ENCODE assay signal across 33 cellular contexts in the genomic region with DNA sequence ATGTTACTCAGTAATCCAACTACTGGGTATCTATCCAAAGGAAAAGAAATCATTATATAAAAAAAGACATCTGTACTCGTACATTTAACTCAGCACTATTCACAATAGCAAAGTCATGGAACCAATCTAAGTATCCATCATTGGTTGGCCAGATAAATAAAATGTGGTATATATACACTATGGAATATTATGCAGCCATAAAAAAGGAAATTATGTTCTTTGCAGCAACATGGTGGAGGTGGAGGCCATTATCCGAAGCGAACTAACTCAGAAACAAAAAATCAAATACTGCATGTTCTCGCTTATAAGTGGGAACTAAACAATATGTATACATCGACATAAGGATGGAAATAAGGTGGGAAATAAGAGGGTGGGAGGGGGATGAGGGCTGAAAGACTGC. TPM values are rescaled to one million over a fixed set of nuclear protein-coding genes. Genes with fewer than 3 reads are reported as not detected.
"Had no signal": no experiment of that assay in that cellular context is flagged by ENCODE, and none has a peak within 500 bp of the region (broad histone marks: within the 10 kb centered on the region; RNA-seq: fewer than 3 reads in every experiment).

No MANE protein-coding gene starts in this region.

- H3K4me1 ChIP-seq: testis, tibial artery, upper lobe of right lung, uterus, vagina had no signal

- H3K4me3 ChIP-seq: stomach, suprapubic skin, testis, thoracic aorta, thyroid gland, tibial artery, tibial nerve, transverse colon, upper lobe of left lung, upper lobe of right lung, uterus, vagina had no signal

- H3K4me3 Mint-ChIP-seq: stimulated activated effector memory CD8-positive, alpha-beta T cell treated with anti-CD3 and anti-CD28 coated beads, Interleukin-12 subunit alpha, Interleukin-12 subunit beta, amount 100 ng/mL, for 72 hours; stimulated activated memory B cell treated with anti-CD40 and anti-IgM and Interleukin-4, amounts not matched to agents 10 μg/mL and 1 μg/mL and 100 μg/mL, for 72 hours; stimulated activated naive B cell treated with anti-CD40 and anti-IgM and Interleukin-4, amounts not matched to agents 10 μg/mL and 1 μg/mL and 100 μg/mL, for 72 hours; stimulated activated naive CD8-positive, alpha-beta T cell treated with anti-CD3 and anti-CD28 coated beads, Interleukin-15, amount 100 ng/mL, for 72 hours; stimulated activated naive CD8-positive, alpha-beta T cell treated with anti-CD3 and anti-CD28 coated beads, Interleukin-15, Interleukin-2, amounts not matched to agents 100 ng/mL and 50 ng/mL, for 24 hours; type B pancreatic cell had no signal

- H3K4me1 Mint-ChIP-seq: stimulated activated memory B cell treated with anti-CD40 and anti-IgM and Interleukin-4, amounts not matched to agents 10 μg/mL and 1 μg/mL and 100 μg/mL, for 72 hours had no signal

- H3K27me3 ChIP-seq: suprapubic skin, testis, thyroid gland, tibial artery, tibial nerve, transverse colon, upper lobe of left lung, upper lobe of right lung, uterus, vagina had no signal

- H3K27ac Mint-ChIP-seq: stimulated activated effector memory CD8-positive, alpha-beta T cell treated with anti-CD3 and anti-CD28 coated beads, Interleukin-12 subunit alpha, Interleukin-12 subunit beta, amount 100 ng/mL, for 72 hours; stimulated activated memory B cell treated with anti-CD40 and anti-IgM and Interleukin-4, amounts not matched to agents 10 μg/mL and 1 μg/mL and 100 μg/mL, for 72 hours; stimulated activated naive B cell treated with anti-CD40 and anti-IgM and Interleukin-4, amounts not matched to agents 10 μg/mL and 1 μg/mL and 100 μg/mL, for 72 hours; stimulated activated naive CD8-positive, alpha-beta T cell treated with anti-CD3 and anti-CD28 coated beads, Interleukin-15, amount 100 ng/mL, for 72 hours; stimulated activated naive CD8-positive, alpha-beta T cell treated with anti-CD3 and anti-CD28 coated beads, Interleukin-15, Interleukin-2, amounts not matched to agents 100 ng/mL and 50 ng/mL, for 24 hours; type B pancreatic cell had no signal

- H3K36me3 ChIP-seq: stomach, suprapubic skin, thoracic aorta, thyroid gland, tibial artery, tibial nerve, transverse colon, upper lobe of left lung, upper lobe of right lung, uterus, vagina had no signal

- DNase-seq: stimulated activated CD4-positive, alpha-beta T cell treated with anti-CD3 and anti-CD28 coated beads, Interleukin-2, amount 100 ng/mL, for 48 hours; stimulated activated CD4-positive, alpha-beta T cell treated with anti-CD3 and anti-CD28 coated beads, Interleukin-4, amount 100 ng/mL, for 1 hour; stimulated activated CD4-positive, alpha-beta T cell treated with anti-CD3 and anti-CD28 coated beads, Interleukin-4, amount 100 ng/mL, for 24 hours; stimulated activated CD4-positive, alpha-beta T cell treated with anti-CD3 and anti-CD28 coated beads, Interleukin-4, amount 100 ng/mL, for 4 hours; stimulated activated CD8-positive, alpha-beta memory T cell treated with anti-CD3 and anti-CD28 coated beads, Interleukin-4, amount 100 ng/mL, for 48 hours; stimulated activated naive B cell treated with anti-CD40 and anti-IgM and Interleukin-4, amounts not matched to agents 10 μg/mL and 1 μg/mL and 100 μg/mL, for 72 hours; stimulated activated naive CD4-positive, alpha-beta T cell; stimulated activated naive CD4-positive, alpha-beta T cell treated with Interleukin-2 at 50 U/mL for 16 hours; stimulated activated naive CD8-positive, alpha-beta T cell treated with anti-CD3 and anti-CD28 coated beads, Interleukin-15, amount 100 ng/mL, for 72 hours; stimulated activated naive CD8-positive, alpha-beta T cell treated with anti-CD3 and anti-CD28 coated beads, Interleukin-15, Interleukin-2, amounts not matched to agents 100 U/mL and 50 U/mL, for 24 hours; substantia nigra; thyroid gland; transverse colon; trophoblast cell had no signal

- H3K27me3 Mint-ChIP-seq: stimulated activated memory B cell treated with anti-CD40 and anti-IgM and Interleukin-4, amounts not matched to agents 10 μg/mL and 1 μg/mL and 100 μg/mL, for 72 hours; stimulated activated naive B cell treated with anti-CD40 and anti-IgM and Interleukin-4, amounts not matched to agents 10 μg/mL and 1 μg/mL and 100 μg/mL, for 72 hours; stimulated activated naive CD8-positive, alpha-beta T cell treated with anti-CD3 and anti-CD28 coated beads, Interleukin-15, amount 100 ng/mL, for 72 hours; stimulated activated naive CD8-positive, alpha-beta T cell treated with anti-CD3 and anti-CD28 coated beads, Interleukin-15, Interleukin-2, amounts not matched to agents 100 ng/mL and 50 ng/mL, for 24 hours had no signal

- ATAC-seq: stimulated activated effector memory CD8-positive, alpha-beta T cell treated with anti-CD3 and anti-CD28 coated beads, Interleukin-12 subunit alpha, Interleukin-12 subunit beta, amount 100 ng/mL, for 72 hours; stimulated activated memory B cell treated with anti-CD40 and anti-IgM and Interleukin-4, amounts not matched to agents 10 μg/mL and 1 μg/mL and 100 μg/mL, for 72 hours; stimulated activated naive B cell treated with anti-CD40 and anti-IgM and Interleukin-4, amounts not matched to agents 10 μg/mL and 1 μg/mL and 100 μg/mL, for 72 hours; stimulated activated naive CD8-positive, alpha-beta T cell treated with anti-CD3 and anti-CD28 coated beads, Interleukin-15, amount 100 ng/mL, for 72 hours; stimulated activated naive CD8-positive, alpha-beta T cell treated with anti-CD3 and anti-CD28 coated beads, Interleukin-15, Interleukin-2, amounts not matched to agents 100 U/mL and 50 U/mL, for 24 hours; upper lobe of right lung had no signal

- H3K36me3 Mint-ChIP-seq: type B pancreatic cell had no signal

- FAIRE-seq: urothelium cell line had no signal

- H3K9me3 ChIP-seq: stomach, suprapubic skin, testis, thoracic aorta, thyroid gland, tibial artery, transverse colon, upper lobe of left lung, upper lobe of right lung, uterus, vagina had no signal

- H3K9me3 Mint-ChIP-seq: stimulated activated effector memory CD8-positive, alpha-beta T cell treated with anti-CD3 and anti-CD28 coated beads, Interleukin-12 subunit alpha, Interleukin-12 subunit beta, amount 100 ng/mL, for 72 hours; stimulated activated naive CD8-positive, alpha-beta T cell treated with anti-CD3 and anti-CD28 coated beads, Interleukin-15, amount 100 ng/mL, for 72 hours; stimulated activated naive CD8-positive, alpha-beta T cell treated with anti-CD3 and anti-CD28 coated beads, Interleukin-15, Interleukin-2, amounts not matched to agents 100 ng/mL and 50 ng/mL, for 24 hours; type B pancreatic cell had no signal

- H3K27ac ChIP-seq: stomach, suprapubic skin, testis, thoracic aorta, thyroid gland, tibial artery, tibial nerve, transverse colon, upper lobe of left lung, upper lobe of right lung, uterus, vagina had no signal

RNA-seq across cellular contexts. Expression of a gene that starts 56.2 kb away (rescaled TPM):
- total RNA-seq: stomach, subcutaneous adipose tissue, suprapubic skin, temporal lobe, thoracic aorta, thyroid gland, tibial nerve, transverse colon, upper lobe of left lung, upper lobe of right lung, ureter, urinary bladder, vagina had no signal
- polyA plus RNA-seq: stomach had no signal
